In genomic region chr6:32944265-32944664, GRCh38 we compare ENCODE assay signal across 8 cellular contexts. TPM values are rescaled to one million over a fixed set of nuclear protein-coding genes. Genes with fewer than 3 reads are reported as not detected.
DNase-seq lines count a peak whose midpoint lies in the region; ATAC-seq, FAIRE-seq and TF ChIP-seq lines count a peak whose summit lies in the region.

No MANE protein-coding gene starts in this region.

- H3K4me3 ChIP-seq in left ventricle myocardium inferior: no peak overlapping the region

- peak overlapping the region; percentile 36 for H3K27ac ChIP-seq in left ventricle myocardium inferior (replicated peaks)
- no peak overlapping the region for H3K27ac ChIP-seq in RWPE1

- H3K4me1 ChIP-seq in left ventricle myocardium inferior: peaks cover 19% of the 10 kb centered on the region

- H3K36me3 ChIP-seq in left ventricle myocardium inferior: no peaks in the 10 kb centered on the region

- CTCF ChIA-PET in RWPE1 (lab: Yijun Ruan, JAX): interaction anchor here (0.6 to 1.9 kb wide), 2 partner anchors 11 to 23 kb away, joined by 3 to 11 read pairs; no protein-coding TSS in a partner anchor

- no peaks in the 10 kb centered on the region for H3K27me3 ChIP-seq in left ventricle myocardium inferior (ENCODE audit: low read depth)

- no peak for TF ChIP-seq POLR2A in H54 (IDR thresholded peaks at IDR 0.05; ENCODE audit: low read depth, low read length)

- TF ChIP-seq CTCF in left ventricle myocardium inferior (IDR thresholded peaks at IDR 0.05; ENCODE audit: borderline replicate concordance) (no peak), RWPE1 (conservative IDR thresholded peaks at IDR 0.05; ENCODE audit: low read depth) (no peak)

- H3K9me3 ChIP-seq in left ventricle myocardium inferior (replicated peaks): peaks cover 8% of the 10 kb centered on the region

- DNase-seq in SKM-1 treated with dmso at 0.1 percent for 144 hours (lab: John Stamatoyannopoulos, UW; ENCODE audit: unreplicated experiment): peak; percentile 91
- DNase-seq in left ventricle myocardium inferior: no peak
- no peak for DNase-seq in HUDEP-2 (lab: John Stamatoyannopoulos, UW; ENCODE audit: unreplicated experiment in 76 of 76)
- no peak for DNase-seq in RWPE1 (ENCODE audit: low spot score)
- DNase-seq in H54 (ENCODE audit: insufficient read length, low spot score): no peak
- DNase-seq in DMS153 treated with DMSO at 0.1 percent for 48 hours (lab: John Stamatoyannopoulos, UW; ENCODE audit: unreplicated experiment): no peak

- no peak for FAIRE-seq in H54 (lab: Jason Lieb, UNC)

- ATAC-seq in GM18909 (IDR thresholded peaks at IDR 0.05; ENCODE audit: poor library complexity, unreplicated experiment) (peak; percentile 35), HG02938 (IDR thresholded peaks at IDR 0.05; ENCODE audit: unreplicated experiment) (peak; percentile 40)

- intact Hi-C loops in left ventricle myocardium inferior (cut with micrococcal nuclease): no loop called here

- POLR2A ChIA-PET in RWPE1 (lab: Yijun Ruan, JAX; ENCODE audit: low non-redundant PET): no interaction called here

RNA-seq across cellular contexts. Expression of gene HLA-DMB, which starts 3.4 kb away (rescaled TPM):
- total RNA-seq in left ventricle myocardium inferior: 9.1 TPM

RNA-seq across cellular contexts. Expression of gene HLA-DMA, which starts 8.6 kb away (rescaled TPM):
- total RNA-seq in left ventricle myocardium inferior: 15.8 TPM

RNA-seq across cellular contexts. Expression of gene BRD2, which starts 24.1 kb away (rescaled TPM):
- 63.4 TPM for total RNA-seq in left ventricle myocardium inferior
